ENCODE assay signal across 26 cellular contexts in genomic region chr16:54590836-54591235, GRCh38.
"Had no signal": no experiment of that assay in that cellular context is flagged by ENCODE, and none has a peak within 500 bp of the region (broad histone marks: within the 10 kb centered on the region; RNA-seq: fewer than 3 reads in every experiment).

No MANE protein-coding gene starts in this region.

- H3K4me2 ChIP-seq: hepatocyte, smooth muscle cell had no signal

- H3K4me3 Mint-ChIP-seq: immature natural killer cell; naive thymus-derived CD8-positive, alpha-beta T cell; nephron; neural crest cell; stimulated activated effector memory CD8-positive, alpha-beta T cell treated with anti-CD3 and anti-CD28 coated beads, Interleukin-12 subunit alpha, Interleukin-12 subunit beta, amount 100 ng/mL, for 72 hours; stimulated activated naive CD8-positive, alpha-beta T cell treated with anti-CD3 and anti-CD28 coated beads, Interleukin-15, Interleukin-2, amounts not matched to agents 100 ng/mL and 50 ng/mL, for 24 hours had no signal

- H3K79me2 ChIP-seq: hepatocyte had no signal

- ATAC-seq: left colon; left lung; lower lobe of right lung; naive thymus-derived CD8-positive, alpha-beta T cell; right lobe of liver; stimulated activated effector memory CD8-positive, alpha-beta T cell treated with anti-CD3 and anti-CD28 coated beads, Interleukin-12 subunit alpha, Interleukin-12 subunit beta, amount 100 ng/mL, for 72 hours; upper lobe of right lung had no signal

- H2AFZ ChIP-seq: hepatocyte had no signal

- H3K27ac ChIP-seq: hepatocyte, left lung, lower lobe of right lung, ovary, right atrium auricular region, right lobe of liver, suprapubic skin, thoracic aorta, tibial artery, upper lobe of right lung had no signal

- H3K4me1 Mint-ChIP-seq: immature natural killer cell; stimulated activated effector memory CD8-positive, alpha-beta T cell treated with anti-CD3 and anti-CD28 coated beads, Interleukin-12 subunit alpha, Interleukin-12 subunit beta, amount 100 ng/mL, for 72 hours had no signal

- H3K27ac Mint-ChIP-seq: immature natural killer cell; naive thymus-derived CD8-positive, alpha-beta T cell; nephron; progenitor cell of endocrine pancreas; stimulated activated effector memory CD8-positive, alpha-beta T cell treated with anti-CD3 and anti-CD28 coated beads, Interleukin-12 subunit alpha, Interleukin-12 subunit beta, amount 100 ng/mL, for 72 hours; stimulated activated naive CD8-positive, alpha-beta T cell treated with anti-CD3 and anti-CD28 coated beads, Interleukin-15, Interleukin-2, amounts not matched to agents 100 ng/mL and 50 ng/mL, for 24 hours had no signal

- H3K27me3 ChIP-seq: ovary, right atrium auricular region, right lobe of liver had no signal

- H3K36me3 ChIP-seq: left lung, lower lobe of right lung, ovary, right atrium auricular region, right lobe of liver, suprapubic skin, thoracic aorta, tibial artery, upper lobe of right lung had no signal

- H3K9me3 ChIP-seq: left lung, lower lobe of right lung, ovary, right atrium auricular region, right lobe of liver, suprapubic skin, thoracic aorta, tibial artery, upper lobe of right lung had no signal

- H3K4me3 ChIP-seq: hepatocyte, left lung, lower lobe of right lung, ovary, right atrium auricular region, right lobe of liver, smooth muscle cell, suprapubic skin, thoracic aorta, tibial artery, upper lobe of right lung had no signal

- H3K9me3 Mint-ChIP-seq: nephron, neural crest cell had no signal

- DNase-seq: immature natural killer cell; kidney; left colon; left lung; lower lobe of right lung; mammary epithelial cell; mesenchymal stem cell; naive thymus-derived CD8-positive, alpha-beta T cell; ovary; right lobe of liver; stimulated activated CD4-positive, alpha-beta T cell treated with anti-CD3 and anti-CD28 coated beads, Interleukin-1b, Interleukin-23, amount 100 ng/mL, for 48 hours; stimulated activated CD4-positive, alpha-beta T cell treated with anti-CD3 and anti-CD28 coated beads, Interleukin-2, amount 100 ng/mL, for 48 hours; stimulated activated naive CD4-positive, alpha-beta T cell; tibial artery; trophoblast cell; upper lobe of right lung had no signal

- H3K4me1 ChIP-seq: left lung, lower lobe of right lung, right atrium auricular region, right lobe of liver, suprapubic skin, upper lobe of right lung had no signal

- H3K36me3 Mint-ChIP-seq: immature natural killer cell; naive thymus-derived CD8-positive, alpha-beta T cell; stimulated activated effector memory CD8-positive, alpha-beta T cell treated with anti-CD3 and anti-CD28 coated beads, Interleukin-12 subunit alpha, Interleukin-12 subunit beta, amount 100 ng/mL, for 72 hours had no signal
